ENCODE assay signal across 26 cellular contexts in the genomic region with DNA sequence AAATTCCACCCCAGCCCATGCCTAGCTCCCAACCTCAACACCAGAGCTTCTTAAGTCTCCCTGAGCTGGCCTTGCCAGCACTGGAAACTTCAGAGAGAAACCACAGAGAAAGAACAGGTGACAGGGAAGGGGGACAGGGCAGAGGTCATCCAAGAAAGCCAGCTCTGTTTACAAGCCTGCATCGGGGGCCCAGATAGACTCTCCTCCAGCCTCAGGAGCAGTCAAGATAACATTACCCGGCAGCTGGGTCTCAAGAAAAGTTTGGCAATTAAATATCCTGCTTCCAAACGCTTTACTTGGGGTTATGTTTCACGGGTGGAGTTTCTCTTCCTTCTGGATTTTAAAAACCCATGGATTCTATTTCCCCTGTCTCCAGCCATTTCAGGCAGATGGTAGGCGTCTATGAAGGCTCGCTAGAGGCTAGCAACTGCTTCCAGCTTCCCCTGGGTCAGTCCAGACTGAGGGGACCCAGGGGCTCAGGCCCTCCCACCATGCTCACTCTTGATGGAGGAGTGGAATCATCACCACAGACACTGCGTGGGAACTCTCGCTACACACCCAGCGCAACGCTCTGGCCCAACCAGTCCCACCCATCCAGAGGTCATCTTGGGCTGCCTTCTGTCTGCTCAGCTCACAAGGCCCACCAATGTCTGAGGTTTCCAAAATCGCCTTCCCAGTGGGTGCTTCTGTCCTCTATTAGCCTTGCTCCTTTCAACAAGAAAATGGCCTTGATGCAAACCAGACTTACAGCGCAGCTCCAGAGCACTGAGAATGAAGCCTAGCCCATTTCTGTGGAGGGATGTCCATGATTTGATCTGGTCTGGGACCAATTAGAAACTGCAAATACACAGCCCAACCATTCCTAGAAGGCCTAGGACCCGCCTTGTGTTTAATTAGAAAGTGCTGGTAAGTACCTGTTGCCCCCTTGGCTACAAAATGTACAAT. TPM values are rescaled to one million over a fixed set of nuclear protein-coding genes. Genes with fewer than 3 reads are reported as not detected.
DNase-seq lines count a peak whose midpoint lies in the region; ATAC-seq and TF ChIP-seq lines count a peak whose summit lies in the region.
"Had no signal": no experiment of that assay in that cellular context is flagged by ENCODE, and none has a peak within 500 bp of the region (broad histone marks: within the 10 kb centered on the region; RNA-seq: fewer than 3 reads in every experiment).

No MANE protein-coding gene starts in this region.

- no peak for TF ChIP-seq EP300 in SK-N-SH (IDR thresholded peaks at IDR 0.05; ENCODE audit: borderline replicate concordance in 1 of 2, low read depth in 1 of 2, low read length in 1 of 2)

- H3K9me3 ChIP-seq in SK-N-SH: no peaks in the 10 kb centered on the region
- H3K9me3 ChIP-seq: ascending aorta, HAP-1, mucosa of descending colon, sigmoid colon, thoracic aorta, uterus had no signal

- H3K4me3 ChIP-seq in SK-N-SH (ENCODE audit: low read depth in 2 of 2, low read length in 1 of 2): no peak overlapping the region
- H3K4me3 ChIP-seq: ascending aorta, HAP-1, mucosa of descending colon, sigmoid colon, thoracic aorta, uterus had no signal

- no peak overlapping the region for H2AFZ ChIP-seq in SK-N-SH (ENCODE audit: low read depth)

- H3K36me3 ChIP-seq in SK-N-SH (replicated peaks in 1 of 2; ENCODE audit: control insufficient read depth in 1 of 2, insufficient read depth in 2 of 2, low read length in 1 of 2): no peaks in the 10 kb centered on the region
- H3K36me3 ChIP-seq: ascending aorta, HAP-1, sigmoid colon, thoracic aorta, uterus had no signal

- H3K4me1 Mint-ChIP-seq in glutamatergic neuron (ENCODE audit: low read depth, unreplicated experiment): peaks cover 47% of the 10 kb centered on the region
- H3K4me1 Mint-ChIP-seq in stimulated activated effector memory CD8-positive, alpha-beta T cell treated with anti-CD3 and anti-CD28 coated beads, Interleukin-12 subunit alpha, Interleukin-12 subunit beta, amount 100 ng/mL, for 72 hours: peaks cover 9% of the 10 kb centered on the region

- H3K9ac ChIP-seq in SK-N-SH: no peak overlapping the region

- no peaks in the 10 kb centered on the region for H3K36me3 Mint-ChIP-seq in glutamatergic neuron (ENCODE audit: unreplicated experiment)
- no peaks in the 10 kb centered on the region for H3K36me3 Mint-ChIP-seq in stimulated activated effector memory CD8-positive, alpha-beta T cell treated with anti-CD3 and anti-CD28 coated beads, Interleukin-12 subunit alpha, Interleukin-12 subunit beta, amount 100 ng/mL, for 72 hours
- H3K36me3 Mint-ChIP-seq: activated naive CD8-positive, alpha-beta T cell treated with anti-CD3 and anti-CD28 coated beads for 36 hours; CD4-positive, alpha-beta memory T cell had no signal

- CTCF ChIA-PET in SK-N-SH (lab: Yijun Ruan, JAX): interaction anchor here (1.0 to 1.6 kb wide), 5 partner anchors 8 to 28 kb away, joined by 3 to 4 read pairs (median 3); no protein-coding TSS in a partner anchor

- POLR2A ChIA-PET in SK-N-SH (lab: Yijun Ruan, JAX): no interaction called here

- no peaks in the 10 kb centered on the region for H3F3A ChIP-seq in SK-N-SH (replicated peaks; ENCODE audit: insufficient read depth)

- DNase-seq in SK-N-SH (no peak), glutamatergic neuron (no peak), mucosa of gallbladder (ENCODE audit: low spot score) (peak; percentile 31), DMS79 treated with DMSO at 0.1 percent for 48 hours (lab: John Stamatoyannopoulos, UW) (no peak), mesenteric fat pad (ENCODE audit: low spot score) (no peak), NCI-H526 treated with DMSO at 0.1 percent for 48 hours (lab: John Stamatoyannopoulos, UW) (no peak)
- DNase-seq in stimulated activated effector memory CD8-positive, alpha-beta T cell treated with anti-CD3 and anti-CD28 coated beads, Interleukin-12 subunit alpha, Interleukin-12 subunit beta, amount 100 ng/mL, for 72 hours (ENCODE audit: low spot score in 2 of 2): no peak
- DNase-seq: activated CD4-positive, alpha-beta T cell treated with anti-CD3 and anti-CD28 coated beads for 36 hours; activated effector memory CD4-positive, alpha-beta T cell treated with anti-CD3 and anti-CD28 coated beads, Interleukin-2, amount 50 U/mL, for 16 hours; activated naive CD8-positive, alpha-beta T cell treated with anti-CD3 and anti-CD28 coated beads for 36 hours; activated T-cell treated with anti-CD3 and anti-CD28 coated beads for 4 hours; CD4-positive, alpha-beta memory T cell; central memory CD4-positive, alpha-beta T cell; DMS153; mucosa of descending colon; NCI-H1092; NCI-H187 treated with DMSO at 0.1 percent for 48 hours; NCI-H69; sigmoid colon; uterus had no signal

- no peaks in the 10 kb centered on the region for H3K79me2 ChIP-seq in SK-N-SH (ENCODE audit: insufficient read depth)

- no peaks in the 10 kb centered on the region for H3K9me2 ChIP-seq in SK-N-SH

- ATAC-seq in SK-N-SH treated with all-trans-retinoic acid at 6 μM for 48 hours: peak; percentile 34; the same call in 1 of the 3 replicates
- ATAC-seq in stimulated activated effector memory CD8-positive, alpha-beta T cell treated with anti-CD3 and anti-CD28 coated beads, Interleukin-12 subunit alpha, Interleukin-12 subunit beta, amount 100 ng/mL, for 72 hours: no peak
- ATAC-seq: activated CD4-positive, alpha-beta T cell treated with anti-CD3 and anti-CD28 coated beads for 36 hours; mucosa of descending colon had no signal

- H3K27me3 ChIP-seq in SK-N-SH (ENCODE audit: insufficient read depth): no peaks in the 10 kb centered on the region
- H3K27me3 ChIP-seq: ascending aorta, sigmoid colon, uterus had no signal

- H3K4me2 ChIP-seq in SK-N-SH: no peak overlapping the region

- peak overlapping the region; percentile 30 for H3K4me3 Mint-ChIP-seq in glutamatergic neuron (ENCODE audit: unreplicated experiment)
- H3K4me3 Mint-ChIP-seq in stimulated activated effector memory CD8-positive, alpha-beta T cell treated with anti-CD3 and anti-CD28 coated beads, Interleukin-12 subunit alpha, Interleukin-12 subunit beta, amount 100 ng/mL, for 72 hours: no peak overlapping the region
- H3K4me3 Mint-ChIP-seq: activated CD4-positive, alpha-beta T cell treated with anti-CD3 and anti-CD28 coated beads for 36 hours; activated naive CD8-positive, alpha-beta T cell treated with anti-CD3 and anti-CD28 coated beads for 36 hours; CD4-positive, alpha-beta memory T cell; neural crest cell; stimulated activated naive CD8-positive, alpha-beta T cell treated with anti-CD3 and anti-CD28 coated beads, Interleukin-15, Interleukin-2, amounts not matched to agents 100 ng/mL and 50 ng/mL, for 24 hours had no signal

- H3K27ac ChIP-seq in SK-N-SH (ENCODE audit: low read depth in 2 of 2, low read length in 1 of 2): peak overlapping the region in 1 of 2 experiments; percentile 40; a peak in 2 of 4 replicates
- H3K27ac ChIP-seq: ascending aorta, sigmoid colon, thoracic aorta, uterus had no signal

- peaks cover 5% of the 10 kb centered on the region for H3K9me3 Mint-ChIP-seq in glutamatergic neuron (ENCODE audit: unreplicated experiment)
- H3K9me3 Mint-ChIP-seq in stimulated activated effector memory CD8-positive, alpha-beta T cell treated with anti-CD3 and anti-CD28 coated beads, Interleukin-12 subunit alpha, Interleukin-12 subunit beta, amount 100 ng/mL, for 72 hours: no peaks in the 10 kb centered on the region
- H3K9me3 Mint-ChIP-seq: activated naive CD8-positive, alpha-beta T cell treated with anti-CD3 and anti-CD28 coated beads for 36 hours; CD4-positive, alpha-beta memory T cell; neural crest cell; stimulated activated naive CD8-positive, alpha-beta T cell treated with anti-CD3 and anti-CD28 coated beads, Interleukin-15, Interleukin-2, amounts not matched to agents 100 ng/mL and 50 ng/mL, for 24 hours had no signal

- 88% methylated on average over 13 of the region's 13 CpGs for WGBS in SK-N-SH (ENCODE audit: low lambda C conversion rate)

- no peak; the same call in 1 of the 2 replicates for TF ChIP-seq RAD21 in SK-N-SH (IDR thresholded peaks at IDR 0.05; ENCODE audit: low read length)

- no peak overlapping the region for H3K27ac Mint-ChIP-seq in glutamatergic neuron (ENCODE audit: unreplicated experiment)
- peak overlapping the region; percentile 32 for H3K27ac Mint-ChIP-seq in stimulated activated effector memory CD8-positive, alpha-beta T cell treated with anti-CD3 and anti-CD28 coated beads, Interleukin-12 subunit alpha, Interleukin-12 subunit beta, amount 100 ng/mL, for 72 hours
- H3K27ac Mint-ChIP-seq: activated CD4-positive, alpha-beta T cell treated with anti-CD3 and anti-CD28 coated beads for 36 hours; activated naive CD8-positive, alpha-beta T cell treated with anti-CD3 and anti-CD28 coated beads for 36 hours; stimulated activated naive CD8-positive, alpha-beta T cell treated with anti-CD3 and anti-CD28 coated beads, Interleukin-15, Interleukin-2, amounts not matched to agents 100 ng/mL and 50 ng/mL, for 24 hours had no signal

- 0 out of 2 replicates have a peak, but pooled peaks cover 8% of the 10 kb centered on the region for H4K20me1 ChIP-seq in SK-N-SH (ENCODE audit: insufficient read depth)

- TF ChIP-seq CTCF in SK-N-SH (IDR thresholded peaks at IDR 0.05): no peak
- no peak for TF ChIP-seq CTCF in glutamatergic neuron (IDR thresholded peaks at IDR 0.05; ENCODE audit: partially characterized antibody, unreplicated experiment)

- H3K4me1 ChIP-seq in SK-N-SH (ENCODE audit: control insufficient read depth in 1 of 2, insufficient read depth in 2 of 2, low read depth in 1 of 2, low read length in 1 of 2): peaks cover 0 to 53% of the 10 kb centered on the region in 2 experiments; a peak in 2 of 4 replicates
- H3K4me1 ChIP-seq: ascending aorta, HAP-1, uterus had no signal

- peaks cover 3% of the 10 kb centered on the region for H3K27me3 Mint-ChIP-seq in glutamatergic neuron (ENCODE audit: unreplicated experiment)
- H3K27me3 Mint-ChIP-seq: activated CD4-positive, alpha-beta T cell treated with anti-CD3 and anti-CD28 coated beads for 36 hours; activated naive CD8-positive, alpha-beta T cell treated with anti-CD3 and anti-CD28 coated beads for 36 hours; CD4-positive, alpha-beta memory T cell; stimulated activated naive CD8-positive, alpha-beta T cell treated with anti-CD3 and anti-CD28 coated beads, Interleukin-15, Interleukin-2, amounts not matched to agents 100 ng/mL and 50 ng/mL, for 24 hours had no signal

TF ChIP-seq in SK-N-SH treated with all-trans-retinoic acid at 6 μM for 48 hours, 23 proteins besides CTCF, POLR2A, EP300 and RAD21 (continues in another document):
- TF ChIP-seq ZNF70 (CRISPR knock-in tag; IDR thresholded peaks at IDR 0.05): no peak

TF ChIP-seq in SK-N-SH, 30 proteins besides CTCF, POLR2A, EP300 and RAD21 (continues in another document):
- TF ChIP-seq RCOR1 (IDR thresholded peaks at IDR 0.05; ENCODE audit: low read length) (no peak), GATA2 (CRISPR knock-in tag; IDR thresholded peaks at IDR 0.05) (no peak; the same call in 1 of the 2 replicates)

RNA-seq across cellular contexts. Expression of a gene that starts 48.7 kb away (rescaled TPM):
- polyA plus RNA-seq in SK-N-SH (2012; rRNA removed): 2.1 and 2.5 TPM in 2 replicates
- polyA plus RNA-seq in SK-N-SH (2012; cell fraction: cytosol; rRNA removed): 1.7 and 2.5 TPM in 2 replicates
- polyA plus RNA-seq in SK-N-SH (2012; cell fraction: nucleus; rRNA removed): 5.5 and 5.7 TPM in 2 replicates
- total RNA-seq in glutamatergic neuron (ENCODE audit: unreplicated experiment): 16.7 TPM
- total RNA-seq in mucosa of gallbladder: 62.3 TPM
- total RNA-seq in mesenteric fat pad: 51.3 TPM
